In genomic region chr2:19732255-19732654, GRCh38 we compare ENCODE assay signal across 38 cellular contexts.
"Had no signal": no experiment of that assay in that cellular context is flagged by ENCODE, and none has a peak within 500 bp of the region (broad histone marks: within the 10 kb centered on the region; RNA-seq: fewer than 3 reads in every experiment).

No MANE protein-coding gene starts in this region.

- H3K27me3 ChIP-seq: ascending aorta, cardiac muscle cell had no signal

- ATAC-seq: activated CD4-positive, alpha-beta T cell treated with anti-CD3 and anti-CD28 coated beads for 36 hours; activated CD4-positive, CD25-positive, alpha-beta regulatory T cell treated with anti-CD3 and anti-CD28 coated beads, Interleukin-2, amount 50 U/mL, for 24 hours; activated CD8-positive, alpha-beta T cell treated with anti-CD3 and anti-CD28 coated beads for 36 hours; activated naive CD8-positive, alpha-beta T cell treated with anti-CD3 and anti-CD28 coated beads, Interleukin-2, amount 50 U/mL, for 24 hours; WTC11 had no signal

- H3K9me3 ChIP-seq: ascending aorta had no signal

- H3K4me3 Mint-ChIP-seq: activated CD4-positive, alpha-beta memory T cell treated with anti-CD3 and anti-CD28 coated beads for 36 hours; activated CD4-positive, alpha-beta T cell treated with anti-CD3 and anti-CD28 coated beads for 36 hours; activated CD4-positive, alpha-beta T cell treated with anti-CD3 and anti-CD28 coated beads, Interleukin-2, amount 10 ng/mL, durations not matched to agents 24 days and 14 days; activated CD8-positive, alpha-beta T cell treated with anti-CD3 and anti-CD28 coated beads for 36 hours; activated naive CD4-positive, alpha-beta T cell treated with anti-CD3 and anti-CD28 coated beads, Interleukin-2, amount 10 ng/mL, durations not matched to agents 7 days and 5 days; activated naive CD4-positive, alpha-beta T cell treated with anti-CD3 and anti-CD28 coated beads, Interleukin-2, amount 50 U/mL, for 24 hours; activated naive CD8-positive, alpha-beta T cell; activated naive CD8-positive, alpha-beta T cell treated with anti-CD3 and anti-CD28 coated beads, Interleukin-2, amount 10 ng/mL, durations not matched to agents 7 days and 5 days; activated naive CD8-positive, alpha-beta T cell treated with anti-CD3 and anti-CD28 coated beads, Interleukin-2, amount 50 U/mL, for 24 hours; activated T-cell treated with anti-CD3 and anti-CD28 coated beads, Interleukin-2, amount 50 U/mL, for 4 hours; brain; central memory CD8-positive, alpha-beta T cell; T-helper 1 cell treated with Interleukin-12 subunit alpha and Interleukin-12 subunit beta and Interleukin-4 antibody, amounts not matched to agents 30 μg/mL and 1 μg/mL, for 36 hours; T-helper 2 cell treated with Interferon-gamma antibody and Interleukin-4, amounts not matched to agents 5 μg/mL and 100 μg/mL, for 36 hours; WTC11 had no signal

- H3K4me1 Mint-ChIP-seq: activated CD4-positive, alpha-beta T cell treated with anti-CD3 and anti-CD28 coated beads for 36 hours; activated CD4-positive, alpha-beta T cell treated with anti-CD3 and anti-CD28 coated beads, Interleukin-2, amount 10 ng/mL, durations not matched to agents 24 days and 14 days; activated naive CD4-positive, alpha-beta T cell treated with anti-CD3 and anti-CD28 coated beads, Interleukin-2, amount 10 ng/mL, durations not matched to agents 7 days and 5 days; activated naive CD4-positive, alpha-beta T cell treated with anti-CD3 and anti-CD28 coated beads, Interleukin-2, amount 50 U/mL, for 24 hours; activated naive CD8-positive, alpha-beta T cell treated with anti-CD3 and anti-CD28 coated beads, Interleukin-2, amount 10 ng/mL, durations not matched to agents 7 days and 5 days; activated naive CD8-positive, alpha-beta T cell treated with anti-CD3 and anti-CD28 coated beads, Interleukin-2, amount 50 U/mL, for 24 hours; central memory CD8-positive, alpha-beta T cell had no signal

- H3K9me3 Mint-ChIP-seq: activated CD4-positive, alpha-beta memory T cell treated with anti-CD3 and anti-CD28 coated beads for 36 hours; activated CD4-positive, alpha-beta T cell treated with anti-CD3 and anti-CD28 coated beads, Interleukin-2, amount 10 ng/mL, durations not matched to agents 24 days and 14 days; activated CD8-positive, alpha-beta T cell treated with anti-CD3 and anti-CD28 coated beads for 36 hours; activated naive CD4-positive, alpha-beta T cell treated with anti-CD3 and anti-CD28 coated beads, Interleukin-2, amount 10 ng/mL, durations not matched to agents 7 days and 5 days; activated naive CD4-positive, alpha-beta T cell treated with anti-CD3 and anti-CD28 coated beads, Interleukin-2, amount 50 U/mL, for 24 hours; activated naive CD8-positive, alpha-beta T cell treated with anti-CD3 and anti-CD28 coated beads, Interleukin-2, amount 10 ng/mL, durations not matched to agents 7 days and 5 days; activated naive CD8-positive, alpha-beta T cell treated with anti-CD3 and anti-CD28 coated beads, Interleukin-2, amount 50 U/mL, for 24 hours; activated T-cell treated with anti-CD3 and anti-CD28 coated beads, Interleukin-2, amount 50 U/mL, for 4 hours; activated T-helper 2 cell treated with anti-CD3 and anti-CD28 coated beads, Interferon-gamma antibody, Interleukin-2, Interleukin-4, amounts not matched to agents 10 μg/mL and 5 μg/mL and 100 μg/mL, durations not matched to agents 14 hours and 24 hours and 36 hours; central memory CD8-positive, alpha-beta T cell; T-helper 1 cell treated with Interleukin-12 subunit alpha and Interleukin-12 subunit beta and Interleukin-4 antibody, amounts not matched to agents 30 μg/mL and 1 μg/mL, for 36 hours; T-helper 2 cell treated with Interferon-gamma antibody and Interleukin-4, amounts not matched to agents 5 μg/mL and 100 μg/mL, for 36 hours had no signal

- H3K36me3 Mint-ChIP-seq: activated CD4-positive, alpha-beta memory T cell treated with anti-CD3 and anti-CD28 coated beads for 36 hours; activated naive CD4-positive, alpha-beta T cell treated with anti-CD3 and anti-CD28 coated beads, Interleukin-2, amount 10 ng/mL, durations not matched to agents 7 days and 5 days; activated naive CD4-positive, alpha-beta T cell treated with anti-CD3 and anti-CD28 coated beads, Interleukin-2, amount 50 U/mL, for 24 hours; activated naive CD8-positive, alpha-beta T cell; activated naive CD8-positive, alpha-beta T cell treated with anti-CD3 and anti-CD28 coated beads, Interleukin-2, amount 10 ng/mL, durations not matched to agents 7 days and 5 days; brain; WTC11 had no signal

- H3K4me3 ChIP-seq: ascending aorta, cardiac muscle cell had no signal

- H3K36me3 ChIP-seq: ascending aorta, cardiac muscle cell, WERI-Rb-1 had no signal

- H3K27me3 Mint-ChIP-seq: activated CD4-positive, alpha-beta T cell treated with anti-CD3 and anti-CD28 coated beads, Interleukin-2, amount 10 ng/mL, durations not matched to agents 24 days and 14 days; activated naive CD8-positive, alpha-beta T cell treated with anti-CD3 and anti-CD28 coated beads, Interleukin-2, amount 10 ng/mL, durations not matched to agents 7 days and 5 days had no signal

- DNase-seq: activated CD4-positive, alpha-beta memory T cell treated with anti-CD3 and anti-CD28 coated beads for 36 hours; activated CD4-positive, alpha-beta T cell treated with anti-CD3 and anti-CD28 coated beads for 1 hour; activated CD4-positive, alpha-beta T cell treated with anti-CD3 and anti-CD28 coated beads for 36 hours; activated CD4-positive, alpha-beta T cell treated with anti-CD3 and anti-CD28 coated beads, Interleukin-2, amount 10 ng/mL, durations not matched to agents 24 days and 14 days; activated CD4-positive, alpha-beta T cell treated with anti-CD3 and anti-CD28 coated beads, Interleukin-2, amount 50 U/mL, for 1 hour; activated CD4-positive, alpha-beta T cell treated with anti-CD3 and anti-CD28 coated beads, Interleukin-2, amount 50 U/mL, for 4 hours; activated CD4-positive, CD25-positive, alpha-beta regulatory T cell; activated CD8-positive, alpha-beta memory T cell treated with anti-CD3 and anti-CD28 coated beads, Interleukin-2, amount 50 U/mL, for 4 hours; activated CD8-positive, alpha-beta T cell treated with anti-CD3 and anti-CD28 coated beads for 36 hours; activated effector memory CD4-positive, alpha-beta T cell treated with Interleukin-2 at 50 U/mL for 16 hours; activated gamma-delta T cell; activated naive CD4-positive, alpha-beta T cell treated with anti-CD3 and anti-CD28 coated beads, Interleukin-2, amount 10 ng/mL, durations not matched to agents 7 days and 5 days; activated naive CD4-positive, alpha-beta T cell treated with Interleukin-2 at 50 U/mL for 16 hours; activated naive CD8-positive, alpha-beta T cell treated with anti-CD3 and anti-CD28 coated beads, Interleukin-2, amount 10 ng/mL, durations not matched to agents 7 days and 5 days; activated naive CD8-positive, alpha-beta T cell treated with anti-CD3 and anti-CD28 coated beads, Interleukin-2, amount 50 U/mL, for 24 hours; activated T-cell treated with anti-CD3 and anti-CD28 coated beads for 4 hours; activated T-cell treated with anti-CD3 and anti-CD28 coated beads, Interleukin-2, amount 50 U/mL, for 1 hour; activated T-cell treated with anti-CD3 and anti-CD28 coated beads, Interleukin-2, amount 50 U/mL, for 4 hours; amygdala; anterior cingulate cortex; caudate nucleus; cerebellar nuclear complex; T-helper 1 cell; T-helper 2 cell; T-helper 9 cell; WERI-Rb-1 had no signal

- H3K27ac Mint-ChIP-seq: activated CD4-positive, alpha-beta memory T cell treated with anti-CD3 and anti-CD28 coated beads for 36 hours; activated CD4-positive, alpha-beta T cell treated with anti-CD3 and anti-CD28 coated beads for 36 hours; activated CD4-positive, alpha-beta T cell treated with anti-CD3 and anti-CD28 coated beads, Interleukin-2, amount 10 ng/mL, durations not matched to agents 24 days and 14 days; activated CD8-positive, alpha-beta T cell treated with anti-CD3 and anti-CD28 coated beads for 36 hours; activated naive CD4-positive, alpha-beta T cell treated with anti-CD3 and anti-CD28 coated beads, Interleukin-2, amount 10 ng/mL, durations not matched to agents 7 days and 5 days; activated naive CD4-positive, alpha-beta T cell treated with anti-CD3 and anti-CD28 coated beads, Interleukin-2, amount 50 U/mL, for 24 hours; activated naive CD8-positive, alpha-beta T cell; activated naive CD8-positive, alpha-beta T cell treated with anti-CD3 and anti-CD28 coated beads, Interleukin-2, amount 10 ng/mL, durations not matched to agents 7 days and 5 days; activated naive CD8-positive, alpha-beta T cell treated with anti-CD3 and anti-CD28 coated beads, Interleukin-2, amount 50 U/mL, for 24 hours; activated T-helper 2 cell treated with anti-CD3 and anti-CD28 coated beads, Interferon-gamma antibody, Interleukin-2, Interleukin-4, amounts not matched to agents 10 μg/mL and 5 μg/mL and 100 μg/mL, durations not matched to agents 14 hours and 24 hours and 36 hours; T-helper 1 cell treated with Interleukin-12 subunit alpha and Interleukin-12 subunit beta and Interleukin-4 antibody, amounts not matched to agents 30 μg/mL and 1 μg/mL, for 36 hours; T-helper 2 cell treated with Interferon-gamma antibody and Interleukin-4, amounts not matched to agents 5 μg/mL and 100 μg/mL, for 36 hours; WTC11 had no signal

- H3K27ac ChIP-seq: ascending aorta, cardiac muscle cell, WERI-Rb-1 had no signal

- FAIRE-seq: TTC549 had no signal
